In genomic region chr11:36009469-36009868, GRCh38 we compare ENCODE assay signal across 11 cellular contexts.
DNase-seq lines count a peak whose midpoint lies in the region; ATAC-seq and TF ChIP-seq lines count a peak whose summit lies in the region.
"Had no signal": no experiment of that assay in that cellular context is flagged by ENCODE, and none has a peak within 500 bp of the region (broad histone marks: within the 10 kb centered on the region; RNA-seq: fewer than 3 reads in every experiment).

No MANE protein-coding gene starts in this region.

- intact Hi-C loops in PC-3 (cut with micrococcal nuclease) (loop anchor here (1.0 to 5.0 kb wide), 4 partner anchors 25 to 430 kb away; partner anchors contain the start of gene FJX1), dorsolateral prefrontal cortex (cut with DNase I) (no loop called here)

- DNase-seq in EH (ENCODE audit: low read depth) = peak; percentile 82
- DNase-seq in PC-3 = peak; percentile 69
- no peak for DNase-seq in dorsolateral prefrontal cortex
- peak; percentile 41 for DNase-seq in renal cortical epithelial cell (ENCODE audit: low read depth)
- no peak for DNase-seq in GM10248 (ENCODE audit: extremely low spot score)
- no peak for DNase-seq in NCI-H2227 (lab: John Stamatoyannopoulos, UW; ENCODE audit: unreplicated experiment)
- no peak for DNase-seq in T-helper 9 cell
- DNase-seq: DND-41, NCI-H510A treated with DMSO at 0.1 percent for 48 hours, small intestine had no signal

- POLR2A ChIA-PET in PC-3 (lab: Charles Lee; ENCODE audit: unreplicated experiment) = no interaction called here
- POLR2A ChIA-PET in GM10248 (lab: Yijun Ruan, JAX) = no interaction called here

- H3F3A ChIP-seq in PC-3 (ENCODE audit: low read length, unreplicated experiment) = peaks cover 9% of the 10 kb centered on the region

- H2AFZ ChIP-seq in PC-3 (ENCODE audit: low read length) = no peak overlapping the region

- H3K36me3 ChIP-seq in PC-3 (ENCODE audit: low read depth, low read length) = peaks cover 2% of the 10 kb centered on the region; the same call in 1 of the 2 replicates

- H3K4me2 ChIP-seq in PC-3 (ENCODE audit: low read length) = peak overlapping the region; percentile 81

- H3K27me3 ChIP-seq in PC-3 (ENCODE audit: low read length) (no peaks in the 10 kb centered on the region), dorsolateral prefrontal cortex (no peaks in the 10 kb centered on the region)

- CTCF ChIA-PET in PC-3 (lab: Charles Lee) = no interaction called here
- CTCF ChIA-PET in GM10248 (lab: Yijun Ruan, JAX) = no interaction called here

- TF ChIP-seq CTCF in PC-3 (conservative IDR thresholded peaks at IDR 0.05; ENCODE audit: low read depth, low read length) (no peak), dorsolateral prefrontal cortex (IDR thresholded peaks at IDR 0.05 in 54 of 56, conservative IDR thresholded peaks at IDR 0.05 in 2 of 56; ENCODE audit: low read depth in 1 of 56, partially characterized antibody in 56 of 56) (no peak), GM10248 (IDR thresholded peaks at IDR 0.05; ENCODE audit: control extremely low read depth, extremely low read depth, low read depth, missing control alignments) (no peak)

- no peaks in the 10 kb centered on the region for H4K20me1 ChIP-seq in PC-3 (ENCODE audit: low read length)

- H3K9ac ChIP-seq in PC-3 (ENCODE audit: low read length) = no peak overlapping the region

- H3K9me2 ChIP-seq in PC-3 (replicated peaks; ENCODE audit: low read length) = no peaks in the 10 kb centered on the region

- H3K4me3 ChIP-seq in PC-3 (ENCODE audit: low read length) (peak overlapping the region; percentile 47), dorsolateral prefrontal cortex (no peak overlapping the region)

- ATAC-seq in PC-3 (peak; percentile 29), HG03196 (IDR thresholded peaks at IDR 0.05; ENCODE audit: unreplicated experiment) (no peak)

- H3K79me2 ChIP-seq in PC-3 (ENCODE audit: low read length) = peaks cover 63% of the 10 kb centered on the region

- H3K27ac ChIP-seq in PC-3 (ENCODE audit: low read length) = peak overlapping the region; percentile 68
- peak overlapping the region in 57 of 59 donors; percentile 3 to 94 (median 75) for H3K27ac ChIP-seq in dorsolateral prefrontal cortex

- H3K4me1 ChIP-seq in PC-3 (ENCODE audit: insufficient read depth, low read length) = peaks cover 66% of the 10 kb centered on the region

- H3K9me3 ChIP-seq in PC-3 (ENCODE audit: low read length) = no peaks in the 10 kb centered on the region

- BruUV-seq in PC-3 (replicated peaks; lab: Mats Ljungman, UMichigan) = no TSS peak

Comparison
In these comparisons a context has a peak if more than half of its experiments do, and no peak if none do; other contexts are left out.
1. DNase-seq: peak in EH (single experiment), PC-3 (single experiment) and renal cortical epithelial cell (single experiment); none in dorsolateral prefrontal cortex (0 of 10), GM10248 (single experiment), NCI-H2227 (single experiment) and T-helper 9 cell (single experiment).